2 cellular contexts compared by ENCODE assay signal in the genomic region with DNA sequence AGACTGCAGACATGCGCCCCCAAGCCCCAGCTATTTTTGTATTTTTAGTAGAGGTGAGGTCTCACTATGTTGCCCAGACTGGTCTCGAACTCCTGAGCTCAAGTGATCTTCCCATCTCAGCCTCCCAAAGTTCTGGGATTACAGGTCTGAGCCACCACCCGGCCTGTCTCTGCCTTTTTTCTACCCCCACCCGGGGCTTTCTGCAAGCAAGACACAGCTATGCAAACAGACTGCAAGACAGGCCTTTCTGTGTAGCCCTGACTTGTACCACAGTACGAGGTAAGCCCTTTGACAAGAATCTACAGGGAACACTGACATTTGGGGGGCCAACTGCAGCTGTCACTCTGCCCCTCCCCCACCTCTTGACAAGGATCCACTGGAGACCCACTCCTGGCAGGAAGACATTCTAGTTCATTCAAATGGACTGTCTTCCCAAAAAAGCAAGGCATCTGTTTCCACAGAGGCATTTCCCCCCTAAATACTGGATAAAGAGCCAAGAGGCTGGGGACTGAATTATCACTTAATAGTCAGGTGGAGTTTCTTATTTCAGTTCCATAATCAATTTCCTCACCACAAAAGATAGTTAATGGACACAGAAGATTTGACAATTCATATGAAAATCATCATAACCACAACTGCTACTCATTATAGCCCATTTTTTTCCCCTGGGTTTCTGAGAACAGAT.
TF ChIP-seq lines count a peak whose summit lies in the region.

No MANE protein-coding gene starts in this region.

TF ChIP-seq in GM12878, 131 proteins besides CTCF, POLR2A, EP300 and RAD21 (continues in another document):
- TF ChIP-seq, protein P1, sequence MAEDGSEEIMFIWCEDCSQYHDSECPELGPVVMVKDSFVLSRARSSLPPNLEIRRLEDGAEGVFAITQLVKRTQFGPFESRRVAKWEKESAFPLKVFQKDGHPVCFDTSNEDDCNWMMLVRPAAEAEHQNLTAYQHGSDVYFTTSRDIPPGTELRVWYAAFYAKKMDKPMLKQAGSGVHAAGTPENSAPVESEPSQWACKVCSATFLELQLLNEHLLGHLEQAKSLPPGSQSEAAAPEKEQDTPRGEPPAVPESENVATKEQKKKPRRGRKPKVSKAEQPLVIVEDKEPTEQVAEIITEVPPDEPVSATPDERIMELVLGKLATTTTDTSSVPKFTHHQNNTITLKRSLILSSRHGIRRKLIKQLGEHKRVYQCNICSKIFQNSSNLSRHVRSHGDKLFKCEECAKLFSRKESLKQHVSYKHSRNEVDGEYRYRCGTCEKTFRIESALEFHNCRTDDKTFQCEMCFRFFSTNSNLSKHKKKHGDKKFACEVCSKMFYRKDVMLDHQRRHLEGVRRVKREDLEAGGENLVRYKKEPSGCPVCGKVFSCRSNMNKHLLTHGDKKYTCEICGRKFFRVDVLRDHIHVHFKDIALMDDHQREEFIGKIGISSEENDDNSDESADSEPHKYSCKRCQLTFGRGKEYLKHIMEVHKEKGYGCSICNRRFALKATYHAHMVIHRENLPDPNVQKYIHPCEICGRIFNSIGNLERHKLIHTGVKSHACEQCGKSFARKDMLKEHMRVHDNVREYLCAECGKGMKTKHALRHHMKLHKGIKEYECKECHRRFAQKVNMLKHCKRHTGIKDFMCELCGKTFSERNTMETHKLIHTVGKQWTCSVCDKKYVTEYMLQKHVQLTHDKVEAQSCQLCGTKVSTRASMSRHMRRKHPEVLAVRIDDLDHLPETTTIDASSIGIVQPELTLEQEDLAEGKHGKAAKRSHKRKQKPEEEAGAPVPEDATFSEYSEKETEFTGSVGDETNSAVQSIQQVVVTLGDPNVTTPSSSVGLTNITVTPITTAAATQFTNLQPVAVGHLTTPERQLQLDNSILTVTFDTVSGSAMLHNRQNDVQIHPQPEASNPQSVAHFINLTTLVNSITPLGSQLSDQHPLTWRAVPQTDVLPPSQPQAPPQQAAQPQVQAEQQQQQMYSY (CRISPR knock-in tag; IDR thresholded peaks at IDR 0.05): no peak
- TF ChIP-seq, protein P2, sequence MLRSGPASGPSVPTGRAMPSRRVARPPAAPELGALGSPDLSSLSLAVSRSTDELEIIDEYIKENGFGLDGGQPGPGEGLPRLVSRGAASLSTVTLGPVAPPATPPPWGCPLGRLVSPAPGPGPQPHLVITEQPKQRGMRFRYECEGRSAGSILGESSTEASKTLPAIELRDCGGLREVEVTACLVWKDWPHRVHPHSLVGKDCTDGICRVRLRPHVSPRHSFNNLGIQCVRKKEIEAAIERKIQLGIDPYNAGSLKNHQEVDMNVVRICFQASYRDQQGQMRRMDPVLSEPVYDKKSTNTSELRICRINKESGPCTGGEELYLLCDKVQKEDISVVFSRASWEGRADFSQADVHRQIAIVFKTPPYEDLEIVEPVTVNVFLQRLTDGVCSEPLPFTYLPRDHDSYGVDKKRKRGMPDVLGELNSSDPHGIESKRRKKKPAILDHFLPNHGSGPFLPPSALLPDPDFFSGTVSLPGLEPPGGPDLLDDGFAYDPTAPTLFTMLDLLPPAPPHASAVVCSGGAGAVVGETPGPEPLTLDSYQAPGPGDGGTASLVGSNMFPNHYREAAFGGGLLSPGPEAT (IDR thresholded peaks at IDR 0.05; ENCODE audit: low read depth): peak; percentile 34; the same call in 1 of the 2 replicates
- TF ChIP-seq IKZF1 (conservative IDR thresholded peaks at IDR 0.05) (peak; percentile 71), CBX3 (IDR thresholded peaks at IDR 0.05; ENCODE audit: borderline replicate concordance, low read depth) (no peak), SMARCA5 (IDR thresholded peaks at IDR 0.05) (0 out of 2 replicates have a peak, but pooled peaks have one; percentile 26), HDAC6 (IDR thresholded peaks at IDR 0.05; ENCODE audit: unreplicated experiment) (no peak), ZNF24 (IDR thresholded peaks at IDR 0.05) (no peak), SUZ12 (IDR thresholded peaks at IDR 0.05; ENCODE audit: unreplicated experiment) (no peak), EZH2 (IDR thresholded peaks at IDR 0.05; ENCODE audit: borderline replicate concordance, control insufficient read depth, low read depth, low read length) (no peak)
- TF ChIP-seq, protein P3, sequence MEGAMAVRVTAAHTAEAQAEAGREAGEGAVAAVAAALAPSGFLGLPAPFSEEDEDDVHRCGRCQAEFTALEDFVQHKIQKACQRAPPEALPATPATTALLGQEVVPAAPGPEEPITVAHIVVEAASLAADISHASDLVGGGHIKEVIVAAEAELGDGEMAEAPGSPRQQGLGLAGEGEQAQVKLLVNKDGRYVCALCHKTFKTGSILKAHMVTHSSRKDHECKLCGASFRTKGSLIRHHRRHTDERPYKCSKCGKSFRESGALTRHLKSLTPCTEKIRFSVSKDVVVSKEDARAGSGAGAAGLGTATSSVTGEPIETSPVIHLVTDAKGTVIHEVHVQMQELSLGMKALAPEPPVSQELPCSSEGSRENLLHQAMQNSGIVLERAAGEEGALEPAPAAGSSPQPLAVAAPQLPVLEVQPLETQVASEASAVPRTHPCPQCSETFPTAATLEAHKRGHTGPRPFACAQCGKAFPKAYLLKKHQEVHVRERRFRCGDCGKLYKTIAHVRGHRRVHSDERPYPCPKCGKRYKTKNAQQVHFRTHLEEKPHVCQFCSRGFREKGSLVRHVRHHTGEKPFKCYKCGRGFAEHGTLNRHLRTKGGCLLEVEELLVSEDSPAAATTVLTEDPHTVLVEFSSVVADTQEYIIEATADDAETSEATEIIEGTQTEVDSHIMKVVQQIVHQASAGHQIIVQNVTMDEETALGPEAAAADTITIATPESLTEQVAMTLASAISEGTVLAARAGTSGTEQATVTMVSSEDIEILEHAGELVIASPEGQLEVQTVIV (IDR thresholded peaks at IDR 0.05; ENCODE audit: borderline replicate concordance, partially characterized antibody): no peak
- TF ChIP-seq, protein P4, sequence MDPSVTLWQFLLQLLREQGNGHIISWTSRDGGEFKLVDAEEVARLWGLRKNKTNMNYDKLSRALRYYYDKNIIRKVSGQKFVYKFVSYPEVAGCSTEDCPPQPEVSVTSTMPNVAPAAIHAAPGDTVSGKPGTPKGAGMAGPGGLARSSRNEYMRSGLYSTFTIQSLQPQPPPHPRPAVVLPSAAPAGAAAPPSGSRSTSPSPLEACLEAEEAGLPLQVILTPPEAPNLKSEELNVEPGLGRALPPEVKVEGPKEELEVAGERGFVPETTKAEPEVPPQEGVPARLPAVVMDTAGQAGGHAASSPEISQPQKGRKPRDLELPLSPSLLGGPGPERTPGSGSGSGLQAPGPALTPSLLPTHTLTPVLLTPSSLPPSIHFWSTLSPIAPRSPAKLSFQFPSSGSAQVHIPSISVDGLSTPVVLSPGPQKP (IDR thresholded peaks at IDR 0.05; ENCODE audit: low read depth, low read length): no peak
- TF ChIP-seq, protein P5, sequence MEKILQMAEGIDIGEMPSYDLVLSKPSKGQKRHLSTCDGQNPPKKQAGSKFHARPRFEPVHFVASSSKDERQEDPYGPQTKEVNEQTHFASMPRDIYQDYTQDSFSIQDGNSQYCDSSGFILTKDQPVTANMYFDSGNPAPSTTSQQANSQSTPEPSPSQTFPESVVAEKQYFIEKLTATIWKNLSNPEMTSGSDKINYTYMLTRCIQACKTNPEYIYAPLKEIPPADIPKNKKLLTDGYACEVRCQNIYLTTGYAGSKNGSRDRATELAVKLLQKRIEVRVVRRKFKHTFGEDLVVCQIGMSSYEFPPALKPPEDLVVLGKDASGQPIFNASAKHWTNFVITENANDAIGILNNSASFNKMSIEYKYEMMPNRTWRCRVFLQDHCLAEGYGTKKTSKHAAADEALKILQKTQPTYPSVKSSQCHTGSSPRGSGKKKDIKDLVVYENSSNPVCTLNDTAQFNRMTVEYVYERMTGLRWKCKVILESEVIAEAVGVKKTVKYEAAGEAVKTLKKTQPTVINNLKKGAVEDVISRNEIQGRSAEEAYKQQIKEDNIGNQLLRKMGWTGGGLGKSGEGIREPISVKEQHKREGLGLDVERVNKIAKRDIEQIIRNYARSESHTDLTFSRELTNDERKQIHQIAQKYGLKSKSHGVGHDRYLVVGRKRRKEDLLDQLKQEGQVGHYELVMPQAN (conservative IDR thresholded peaks at IDR 0.05): no peak

TF ChIP-seq in HepG2, 621 proteins besides CTCF, POLR2A, EP300 and RAD21:
- no peak for TF ChIP-seq HDAC6 (IDR thresholded peaks at IDR 0.05; ENCODE audit: low read depth, low read length)
- no peak for TF ChIP-seq CCDC6 (CRISPR knock-in tag; IDR thresholded peaks at IDR 0.05)
- no peak for TF ChIP-seq LCORL (IDR thresholded peaks at IDR 0.05)
- no peak for TF ChIP-seq LCORL (CRISPR knock-in tag; IDR thresholded peaks at IDR 0.05)
- no peak for TF ChIP-seq ZNF619 (CRISPR knock-in tag; IDR thresholded peaks at IDR 0.05)
TF ChIP-seq in HepG2: peak in this region for 0.
